1 cellular context compared by ENCODE assay signal in genomic region chr6:42916288-42916687, GRCh38.
TF ChIP-seq lines count a peak whose summit lies in the region.

No MANE protein-coding gene starts in this region.

TF ChIP-seq in HepG2, 621 proteins besides CTCF, POLR2A, EP300 and RAD21:
- TF ChIP-seq FOXK2 (IDR thresholded peaks at IDR 0.05) (no peak), ATF7 (IDR thresholded peaks at IDR 0.05) (peak; percentile 56), ATF7 (CRISPR knock-in tag; IDR thresholded peaks at IDR 0.05) (no peak), ZBTB44 (CRISPR knock-in tag; IDR thresholded peaks at IDR 0.05) (no peak), HNF4A (CRISPR knock-in tag; IDR thresholded peaks at IDR 0.05) (no peak)
- TF ChIP-seq, protein P1, sequence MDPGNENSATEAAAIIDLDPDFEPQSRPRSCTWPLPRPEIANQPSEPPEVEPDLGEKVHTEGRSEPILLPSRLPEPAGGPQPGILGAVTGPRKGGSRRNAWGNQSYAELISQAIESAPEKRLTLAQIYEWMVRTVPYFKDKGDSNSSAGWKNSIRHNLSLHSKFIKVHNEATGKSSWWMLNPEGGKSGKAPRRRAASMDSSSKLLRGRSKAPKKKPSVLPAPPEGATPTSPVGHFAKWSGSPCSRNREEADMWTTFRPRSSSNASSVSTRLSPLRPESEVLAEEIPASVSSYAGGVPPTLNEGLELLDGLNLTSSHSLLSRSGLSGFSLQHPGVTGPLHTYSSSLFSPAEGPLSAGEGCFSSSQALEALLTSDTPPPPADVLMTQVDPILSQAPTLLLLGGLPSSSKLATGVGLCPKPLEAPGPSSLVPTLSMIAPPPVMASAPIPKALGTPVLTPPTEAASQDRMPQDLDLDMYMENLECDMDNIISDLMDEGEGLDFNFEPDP (CRISPR knock-in tag; conservative IDR thresholded peaks at IDR 0.05): 0 out of 2 replicates have a peak, but pooled peaks have one; percentile 14
